ENCODE assay signal across 8 cellular contexts in genomic region chr3:10025205-10026083, GRCh38. TPM values are rescaled to one million over a fixed set of nuclear protein-coding genes. Genes with fewer than 3 reads are reported as not detected.
DNase-seq lines count a peak whose midpoint lies in the region; ATAC-seq and TF ChIP-seq lines count a peak whose summit lies in the region.

No MANE protein-coding gene starts in this region.

- H3K9ac ChIP-seq in H9 (ENCODE audit: extremely low read depth, insufficient read length, low read length) = peak overlapping the region; percentile 90

- no CpG with 5 or more reads among the region's 19 CpGs for WGBS in H9 (ENCODE audit: extremely low coverage, insufficient read length, low lambda C conversion rate)
- no CpG with 5 or more reads among the region's 19 CpGs for WGBS in iPS DF 6.9 (ENCODE audit: insufficient coverage, insufficient read length)

- H3K27me3 Mint-ChIP-seq in H9 (ENCODE audit: low read depth) = no peaks in the 10 kb centered on the region
- H3K27me3 Mint-ChIP-seq in activated CD8-positive, alpha-beta T cell treated with anti-CD3 and anti-CD28 coated beads for 36 hours = no peaks in the 10 kb centered on the region
- no peaks in the 10 kb centered on the region for H3K27me3 Mint-ChIP-seq in stimulated activated memory B cell treated with anti-CD40 and anti-IgM and Interleukin-4, amounts not matched to agents 10 μg/mL and 1 μg/mL and 100 μg/mL, for 72 hours

- H3K23me2 ChIP-seq in H9 (ENCODE audit: insufficient read length, low read depth, low read length, poor library complexity, severe bottlenecking) = peaks cover 11% of the 10 kb centered on the region

- no peak overlapping the region for H3K4ac ChIP-seq in H9 (ENCODE audit: low read depth, low read length)

- H3K27ac Mint-ChIP-seq in H9 = peak overlapping the region; percentile 97 to 100 (median 98)
- H3K27ac Mint-ChIP-seq in activated CD8-positive, alpha-beta T cell treated with anti-CD3 and anti-CD28 coated beads for 36 hours = peak overlapping the region; percentile 99
- peak overlapping the region; percentile 99 for H3K27ac Mint-ChIP-seq in stimulated activated memory B cell treated with anti-CD40 and anti-IgM and Interleukin-4, amounts not matched to agents 10 μg/mL and 1 μg/mL and 100 μg/mL, for 72 hours

- H4K5ac ChIP-seq in H9 (ENCODE audit: insufficient read length, low read depth, low read length) = peak overlapping the region; percentile 73

- intact Hi-C loops in activated CD8-positive, alpha-beta T cell treated with anti-CD3 and anti-CD28 coated beads for 36 hours (cut with micrococcal nuclease) = no loop called here

- H3K56ac ChIP-seq in H9 (ENCODE audit: insufficient read length, low read depth, low read length) = no peak overlapping the region

- H3K4me2 ChIP-seq in H9 (ENCODE audit: insufficient read depth, insufficient read length, low read length) = peak overlapping the region; percentile 99

- no peak overlapping the region for H2BK120ac ChIP-seq in H9 (ENCODE audit: low read depth, low read length, poor library complexity, severe bottlenecking)

- H3K27me3 ChIP-seq in H9 (ENCODE audit: insufficient read depth, low read length) (no peaks in the 10 kb centered on the region), iPS DF 6.9 (ENCODE audit: control insufficient read depth, insufficient read depth, low read length) (no peaks in the 10 kb centered on the region)

- H2BK5ac ChIP-seq in H9 (ENCODE audit: insufficient read length, low read length) = no peak overlapping the region

- TF ChIP-seq CTCF in H9 (conservative IDR thresholded peaks at IDR 0.05) = no peak
- no peak for TF ChIP-seq CTCF in activated CD8-positive, alpha-beta T cell treated with anti-CD3 and anti-CD28 coated beads for 36 hours (IDR thresholded peaks at IDR 0.05)

- H3K79me1 ChIP-seq in H9 (ENCODE audit: insufficient read depth, low read depth, low read length, poor library complexity, severe bottlenecking) = no peaks in the 10 kb centered on the region

- H2BK12ac ChIP-seq in H9 (ENCODE audit: insufficient read length, low read depth, low read length) = no peak overlapping the region

- H3K27ac ChIP-seq in H9 (ENCODE audit: insufficient read length, low read depth, low read length) (no peak overlapping the region), iPS DF 6.9 (ENCODE audit: low read length) (no peak overlapping the region)

- no peak overlapping the region for H4K91ac ChIP-seq in H9 (ENCODE audit: insufficient read length, low read depth, low read length)

- no peak overlapping the region for H2BK15ac ChIP-seq in H9 (ENCODE audit: low read depth, low read length)

- H3K18ac ChIP-seq in H9 (ENCODE audit: insufficient read length, low read depth, low read length) = no peak overlapping the region

- H4K8ac ChIP-seq in H9 (replicated peaks; ENCODE audit: insufficient read length, low read depth, low read length) = peak overlapping the region; percentile 53

- H4K20me1 ChIP-seq in H9 (ENCODE audit: control insufficient read depth, insufficient read depth, insufficient read length) = no peaks in the 10 kb centered on the region

- peaks cover 13 to 38% (median 36%) of the 10 kb centered on the region in 3 experiments; a peak in 6 of 7 replicates for H3K36me3 Mint-ChIP-seq in H9 (ENCODE audit: insufficient read depth in 1 of 3, low read depth in 3 of 3)
- peaks cover 28% of the 10 kb centered on the region for H3K36me3 Mint-ChIP-seq in activated CD8-positive, alpha-beta T cell treated with anti-CD3 and anti-CD28 coated beads for 36 hours (ENCODE audit: low read depth)
- peaks cover 30% of the 10 kb centered on the region for H3K36me3 Mint-ChIP-seq in stimulated activated memory B cell treated with anti-CD40 and anti-IgM and Interleukin-4, amounts not matched to agents 10 μg/mL and 1 μg/mL and 100 μg/mL, for 72 hours

- H3K23ac ChIP-seq in H9 (ENCODE audit: insufficient read length, low read depth, low read length) = no peak overlapping the region

- ATAC-seq in activated CD8-positive, alpha-beta T cell treated with anti-CD3 and anti-CD28 coated beads for 36 hours = no peak
- ATAC-seq in stimulated activated memory B cell treated with anti-CD40 and anti-IgM and Interleukin-4, amounts not matched to agents 10 μg/mL and 1 μg/mL and 100 μg/mL, for 72 hours = peak; percentile 46

- H3K36me3 ChIP-seq in iPS DF 6.9 (ENCODE audit: control insufficient read depth, insufficient read depth, low read length) = no peaks in the 10 kb centered on the region; the same call in 1 of the 2 replicates

- H2AK5ac ChIP-seq in H9 (ENCODE audit: insufficient read length, low read length) = no peak overlapping the region

- H3K4me1 ChIP-seq in H9 (ENCODE audit: insufficient read depth, low read length) (no peaks in the 10 kb centered on the region), iPS DF 6.9 (ENCODE audit: control insufficient read depth, insufficient read depth, low read length) (no peaks in the 10 kb centered on the region)

- H3K9me3 ChIP-seq in H9 (ENCODE audit: control insufficient read depth, low read depth, low read length) (no peaks in the 10 kb centered on the region), iPS DF 6.9 (ENCODE audit: control insufficient read depth, insufficient read depth, low read length) (no peaks in the 10 kb centered on the region)

- H3K4me3 Mint-ChIP-seq in H9 = peak overlapping the region; percentile 97 to 98
- H3K4me3 Mint-ChIP-seq in activated CD8-positive, alpha-beta T cell treated with anti-CD3 and anti-CD28 coated beads for 36 hours = peak overlapping the region; percentile 90
- peak overlapping the region; percentile 97 for H3K4me3 Mint-ChIP-seq in stimulated activated memory B cell treated with anti-CD40 and anti-IgM and Interleukin-4, amounts not matched to agents 10 μg/mL and 1 μg/mL and 100 μg/mL, for 72 hours

- H2BK20ac ChIP-seq in H9 (ENCODE audit: low read depth, low read length, poor library complexity, severe bottlenecking) = no peak overlapping the region

- CTCF ChIA-PET in activated CD8-positive, alpha-beta T cell treated with anti-CD3 and anti-CD28 coated beads for 36 hours (lab: Charles Lee) = interaction anchor here (1.1 to 1.3 kb wide), 2 partner anchors 79 to 92 kb away, joined by 3 to 6 read pairs; partner anchors contain the start of gene CRELD1

- DNase-seq in H9 (no peak), iPS DF 6.9 (ENCODE audit: low read depth, low spot score) (no peak), D341Med (ENCODE audit: low spot score) (no peak), mucosa of gallbladder (ENCODE audit: low spot score) (no peak), NCI-H187 treated with DMSO at 0.1 percent for 48 hours (lab: John Stamatoyannopoulos, UW) (no peak), dermis blood vessel endothelial cell (no peak)
- no peak for DNase-seq in activated CD8-positive, alpha-beta T cell treated with anti-CD3 and anti-CD28 coated beads for 36 hours

- POLR2A ChIA-PET in activated CD8-positive, alpha-beta T cell treated with anti-CD3 and anti-CD28 coated beads for 36 hours (lab: Charles Lee) = interaction anchor here (0.8 to 1.5 kb wide), 7 partner anchors 7 to 265 kb away, joined by 3 to 5 read pairs (median 3); no protein-coding TSS in a partner anchor

- H3K4me1 Mint-ChIP-seq in H9 = peaks cover 5 to 6% of the 10 kb centered on the region in 2 experiments
- peaks cover 19% of the 10 kb centered on the region for H3K4me1 Mint-ChIP-seq in activated CD8-positive, alpha-beta T cell treated with anti-CD3 and anti-CD28 coated beads for 36 hours (ENCODE audit: low read depth)
- peaks cover 31% of the 10 kb centered on the region for H3K4me1 Mint-ChIP-seq in stimulated activated memory B cell treated with anti-CD40 and anti-IgM and Interleukin-4, amounts not matched to agents 10 μg/mL and 1 μg/mL and 100 μg/mL, for 72 hours

- no peak overlapping the region for H2AFZ ChIP-seq in H9 (ENCODE audit: low read length)

- no peak overlapping the region for H3T11ph ChIP-seq in H9 (ENCODE audit: low read length)

- H3K4me3 ChIP-seq in iPS DF 6.9 (ENCODE audit: low read length) = peak overlapping the region; percentile 83

- no peaks in the 10 kb centered on the region for H3K9me3 Mint-ChIP-seq in H9
- H3K9me3 Mint-ChIP-seq in activated CD8-positive, alpha-beta T cell treated with anti-CD3 and anti-CD28 coated beads for 36 hours = no peaks in the 10 kb centered on the region
- H3K9me3 Mint-ChIP-seq in stimulated activated memory B cell treated with anti-CD40 and anti-IgM and Interleukin-4, amounts not matched to agents 10 μg/mL and 1 μg/mL and 100 μg/mL, for 72 hours = no peaks in the 10 kb centered on the region

- H3K79me2 ChIP-seq in H9 (ENCODE audit: insufficient read depth, low read length) = peaks cover 3% of the 10 kb centered on the region; the same call in 1 of the 2 replicates

- peak overlapping the region; percentile 30; the same call in 1 of the 2 replicates for H3K14ac ChIP-seq in H9 (ENCODE audit: insufficient read depth, low read length)

RNA-seq across cellular contexts. Expression of gene FANCD2, which starts 0.8 kb away (rescaled TPM):
- 67.8 and 74.9 TPM in 2 replicates for total RNA-seq in H9 (2021)
- 10 to 100 TPM; 90.3 to 97.9 TPM for total RNA-seq in activated CD8-positive, alpha-beta T cell treated with anti-CD3 and anti-CD28 coated beads for 36 hours
- 4.5 TPM for total RNA-seq in mucosa of gallbladder
- total RNA-seq in dermis blood vessel endothelial cell = 15.0 and 37.2 TPM in 2 replicates

RNA-seq across cellular contexts. Expression of gene EMC3, which starts 38.8 kb away (rescaled TPM):
- total RNA-seq in H9 (2021) = 39.3 and 45.6 TPM in 2 replicates
- total RNA-seq in activated CD8-positive, alpha-beta T cell treated with anti-CD3 and anti-CD28 coated beads for 36 hours = 10 to 100 TPM; 35.2 to 37.9 TPM
- 73.9 TPM for total RNA-seq in mucosa of gallbladder
- total RNA-seq in dermis blood vessel endothelial cell = 44.6 and 121 TPM in 2 replicates
